14 cellular contexts compared by ENCODE assay signal in the genomic region with DNA sequence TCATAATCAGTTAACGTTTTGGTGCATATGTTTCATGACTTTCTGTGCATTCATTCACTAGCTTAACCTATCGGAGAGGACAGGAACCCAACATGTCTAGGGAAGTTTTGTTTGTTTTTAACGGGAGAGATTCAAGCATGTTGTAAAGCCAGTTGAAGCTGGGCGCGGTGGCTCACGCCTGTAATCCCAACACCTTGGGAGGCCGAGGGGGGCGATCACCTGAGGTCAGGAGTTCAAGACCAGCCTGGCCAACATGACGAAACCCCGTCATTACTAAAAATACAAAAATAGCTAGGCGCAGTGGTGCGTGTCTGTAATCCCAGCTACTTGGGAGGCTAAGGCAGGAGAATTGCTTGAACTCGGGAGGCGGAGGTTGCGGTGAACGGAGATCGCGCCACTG. TPM values are rescaled to one million over a fixed set of nuclear protein-coding genes. Genes with fewer than 3 reads are reported as not detected.
DNase-seq lines count a peak whose midpoint lies in the region; ATAC-seq and TF ChIP-seq lines count a peak whose summit lies in the region.
"Had no signal": no experiment of that assay in that cellular context is flagged by ENCODE, and none has a peak within 500 bp of the region (broad histone marks: within the 10 kb centered on the region; RNA-seq: fewer than 3 reads in every experiment).

No MANE protein-coding gene starts in this region.

- H3K27me3 Mint-ChIP-seq in activated T-cell treated with anti-CD3 and anti-CD28 coated beads, Interleukin-2, amount 50 U/mL, for 72 hours (ENCODE audit: low read depth) = no peaks in the 10 kb centered on the region
- H3K27me3 Mint-ChIP-seq in stimulated activated naive B cell treated with anti-CD40 and anti-IgM and Interleukin-4, amounts not matched to agents 10 μg/mL and 1 μg/mL and 100 μg/mL, for 72 hours = peaks cover 0 to 3% of the 10 kb centered on the region in 2 donors

- H3K36me3 Mint-ChIP-seq in activated T-cell treated with anti-CD3 and anti-CD28 coated beads, Interleukin-2, amount 50 U/mL, for 72 hours (ENCODE audit: insufficient read depth in 2 of 2) = peaks cover 5 to 13% of the 10 kb centered on the region in 2 donors
- H3K36me3 Mint-ChIP-seq in stimulated activated naive B cell treated with anti-CD40 and anti-IgM and Interleukin-4, amounts not matched to agents 10 μg/mL and 1 μg/mL and 100 μg/mL, for 72 hours = peaks cover 8 to 12% of the 10 kb centered on the region in 2 donors

- no peak overlapping the region for H2AFZ ChIP-seq in hepatocyte

- no peak for ATAC-seq in activated T-cell treated with anti-CD3 and anti-CD28 coated beads, Interleukin-2, amount 50 U/mL, for 72 hours (replicated peaks in 1 of 2)
- ATAC-seq in Panc1 = no peak
- ATAC-seq in stimulated activated naive B cell treated with anti-CD40 and anti-IgM and Interleukin-4, amounts not matched to agents 10 μg/mL and 1 μg/mL and 100 μg/mL, for 72 hours (replicated peaks) = no peak
- no peak for ATAC-seq in HG03108 (IDR thresholded peaks at IDR 0.05; ENCODE audit: unreplicated experiment)
- ATAC-seq in Right ventricle myocardium inferior = no peak
- no peak for ATAC-seq in GM18867 (IDR thresholded peaks at IDR 0.05; ENCODE audit: unreplicated experiment)

- no peaks in the 10 kb centered on the region for H3K9me2 ChIP-seq in hepatocyte (replicated peaks; ENCODE audit: insufficient read depth)

- no TSS peak for BruUV-seq in Panc1 (replicated peaks; lab: Mats Ljungman, UMichigan)

- peaks cover 36% of the 10 kb centered on the region for H3K79me2 ChIP-seq in hepatocyte

- H4K20me1 ChIP-seq in hepatocyte (ENCODE audit: insufficient read depth, poor library complexity, severe bottlenecking) = peaks cover 30% of the 10 kb centered on the region

- H3K9me3 Mint-ChIP-seq in activated T-cell treated with anti-CD3 and anti-CD28 coated beads, Interleukin-2, amount 50 U/mL, for 72 hours = no peaks in the 10 kb centered on the region
- H3K9me3 Mint-ChIP-seq in stimulated activated naive B cell treated with anti-CD40 and anti-IgM and Interleukin-4, amounts not matched to agents 10 μg/mL and 1 μg/mL and 100 μg/mL, for 72 hours = no peaks in the 10 kb centered on the region

- H3K27ac ChIP-seq in Panc1 (ENCODE audit: low read length) (peak overlapping the region; percentile 93; the same call in 1 of the 2 replicates), hepatocyte (no peak overlapping the region)

- CTCF ChIA-PET in Panc1 (lab: Charles Lee) = no interaction called here

- H3K27me3 ChIP-seq in Panc1 (ENCODE audit: control insufficient read depth, insufficient read depth, low read length) (no peaks in the 10 kb centered on the region), hepatocyte (no peaks in the 10 kb centered on the region)
- H3K27me3 ChIP-seq: sigmoid colon had no signal

- no peak overlapping the region for H3K27ac Mint-ChIP-seq in activated T-cell treated with anti-CD3 and anti-CD28 coated beads, Interleukin-2, amount 50 U/mL, for 72 hours
- H3K27ac Mint-ChIP-seq in stimulated activated naive B cell treated with anti-CD40 and anti-IgM and Interleukin-4, amounts not matched to agents 10 μg/mL and 1 μg/mL and 100 μg/mL, for 72 hours = peak overlapping the region; percentile 17

- in situ Hi-C loops in Panc1 (cut with HindIII; ENCODE audit: low pct_unique_long_range_greater_than_20kb, low sequenced_read_pairs) = no loop called here

- H3K4me3 Mint-ChIP-seq in activated T-cell treated with anti-CD3 and anti-CD28 coated beads, Interleukin-2, amount 50 U/mL, for 72 hours = peak overlapping the region; percentile 10 to 51
- no peak overlapping the region for H3K4me3 Mint-ChIP-seq in stimulated activated naive B cell treated with anti-CD40 and anti-IgM and Interleukin-4, amounts not matched to agents 10 μg/mL and 1 μg/mL and 100 μg/mL, for 72 hours

- intact Hi-C loops in Panc1 (cut with micrococcal nuclease; ENCODE audit: unreplicated experiment) (no loop called here), Right ventricle myocardium inferior (cut with DNase I) (no loop called here)

- POLR2A ChIA-PET in Panc1 (lab: Charles Lee) = interaction anchor here (0.9 kb wide), 1 partner anchor 33 kb away, joined by 3 read pairs; no protein-coding TSS in a partner anchor

- TF ChIP-seq CTCF in Panc1 (IDR thresholded peaks at IDR 0.05) = no peak
- TF ChIP-seq CTCF in hepatocyte (IDR thresholded peaks at IDR 0.05; ENCODE audit: poor library complexity) = no peak

- peaks cover 37% of the 10 kb centered on the region for H3K4me1 Mint-ChIP-seq in activated T-cell treated with anti-CD3 and anti-CD28 coated beads, Interleukin-2, amount 50 U/mL, for 72 hours (ENCODE audit: low read depth)
- peaks cover 15 to 18% of the 10 kb centered on the region in 2 donors for H3K4me1 Mint-ChIP-seq in stimulated activated naive B cell treated with anti-CD40 and anti-IgM and Interleukin-4, amounts not matched to agents 10 μg/mL and 1 μg/mL and 100 μg/mL, for 72 hours

- WGBS in hepatocyte (ENCODE audit: low lambda C conversion rate, missing lambda C conversion rate) = 91% methylated on average over 18 of the region's 18 CpGs

- no peak for DNase-seq in activated T-cell treated with anti-CD3 and anti-CD28 coated beads, Interleukin-2, amount 50 U/mL, for 72 hours
- no peak for DNase-seq in activated T-cell treated with anti-CD3 and anti-CD28 coated beads, Interleukin-2, amount 50 U/mL, for 48 hours
- no peak for DNase-seq in Panc1 (ENCODE audit: low read depth, low spot score)
- DNase-seq in hepatocyte (ENCODE audit: low spot score) = no peak
- no peak for DNase-seq in stimulated activated naive B cell treated with anti-CD40 and anti-IgM and Interleukin-4, amounts not matched to agents 10 μg/mL and 1 μg/mL and 100 μg/mL, for 72 hours
- no peak for DNase-seq in Right ventricle myocardium inferior (ENCODE audit: missing footprints)
- DNase-seq: activated CD8-positive, alpha-beta memory T cell treated with anti-CD3 and anti-CD28 coated beads, Interleukin-2, amount 50 U/mL, for 48 hours; amniotic stem cell; central memory CD4-positive, alpha-beta T cell; NCI-H1436; NCI-H82; sigmoid colon had no signal

- H3K36me3 ChIP-seq in Panc1 (ENCODE audit: control insufficient read depth, insufficient read depth, low read length) (peaks cover 7% of the 10 kb centered on the region), hepatocyte (replicated peaks; ENCODE audit: insufficient read depth, low read depth) (no peaks in the 10 kb centered on the region)

- H3K4me1 ChIP-seq in Panc1 (ENCODE audit: control insufficient read depth, insufficient read depth, low read length) (peaks cover 24% of the 10 kb centered on the region), hepatocyte (ENCODE audit: insufficient read depth) (peaks cover 15% of the 10 kb centered on the region)

- H3K9me3 ChIP-seq in Panc1 (ENCODE audit: control insufficient read depth, insufficient read depth, low read depth, low read length) (no peaks in the 10 kb centered on the region), hepatocyte (ENCODE audit: low read depth) (no peaks in the 10 kb centered on the region)
- H3K9me3 ChIP-seq: sigmoid colon had no signal

- H3K4me3 ChIP-seq in Panc1 (ENCODE audit: low read depth in 2 of 2, low read length in 2 of 2) (no peak overlapping the region), hepatocyte (no peak overlapping the region)

- peak overlapping the region; percentile 82 for H3K4me2 ChIP-seq in hepatocyte

RNA-seq across cellular contexts. Expression of gene TNRC6A, which starts 1.4 kb away (rescaled TPM):
- 10 to 100 TPM; 37.4 to 39.7 TPM for total RNA-seq in activated T-cell treated with anti-CD3 and anti-CD28 coated beads, Interleukin-2, amount 50 U/mL, for 72 hours
- total RNA-seq in Panc1 (2021; ENCODE audit: unreplicated experiment) (53.6 TPM), hepatocyte (19.3 and 52.8 TPM in 2 replicates), Right ventricle myocardium inferior (34.8 TPM)
- polyA plus RNA-seq in Panc1 (2012; ENCODE audit: insufficient read length) = 36.2 TPM
- polyA plus RNA-seq in hepatocyte = 17.1 and 25.2 TPM in 2 replicates

Comparison
In these comparisons a context has a peak if more than half of its experiments do, and no peak if none do; other contexts are left out.
1. H3K4me3 Mint-ChIP-seq: peak in activated T-cell treated with anti-CD3 and anti-CD28 coated beads, Interleukin-2, amount 50 U/mL, for 72 hours (2 of 2); none in stimulated activated naive B cell treated with anti-CD40 and anti-IgM and Interleukin-4, amounts not matched to agents 10 μg/mL and 1 μg/mL and 100 μg/mL, for 72 hours (0 of 2).